In the genomic region with DNA sequence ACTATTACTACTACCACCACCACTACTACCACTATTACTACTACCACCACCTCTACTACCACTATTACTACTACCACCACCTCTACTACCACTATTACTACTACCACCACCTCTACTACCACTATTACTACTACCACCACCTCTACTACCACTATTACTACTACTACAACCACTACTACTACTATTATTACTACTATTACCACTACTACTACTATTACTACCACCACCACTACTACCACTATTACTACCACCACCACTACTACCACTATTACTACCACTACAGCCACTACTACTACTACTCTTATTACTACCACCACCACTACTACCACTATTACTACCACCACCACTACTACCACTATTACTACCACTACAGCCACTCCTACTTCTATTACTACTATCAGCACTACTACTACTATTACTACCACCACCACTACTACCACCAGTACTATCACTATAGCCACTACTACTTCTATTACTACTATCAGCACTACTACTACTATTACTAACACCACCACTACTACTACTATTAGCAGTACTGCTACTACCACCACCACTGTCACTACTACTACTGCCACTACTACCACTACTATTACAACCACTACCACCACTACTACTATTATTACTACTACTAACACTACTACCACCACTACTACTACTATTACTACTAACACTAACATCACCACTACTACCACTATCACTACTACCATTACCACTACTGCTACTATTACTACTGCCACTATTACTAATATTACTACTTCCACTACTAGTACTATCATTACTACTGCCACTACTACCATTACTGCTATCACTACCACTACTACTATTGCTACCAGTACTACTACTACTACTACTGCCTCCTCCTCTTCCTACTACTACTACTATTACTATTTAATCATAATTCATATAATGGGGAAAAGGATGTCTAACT, we compare ENCODE assay signal across 2 cellular contexts.
TF ChIP-seq lines count a peak whose summit lies in the region.

No MANE protein-coding gene starts in this region.

TF ChIP-seq in SK-N-SH treated with all-trans-retinoic acid at 6 μM for 48 hours, 23 proteins besides CTCF, POLR2A, EP300 and RAD21:
- peak; percentile 31; the same call in 1 of the 2 replicates for TF ChIP-seq ZNF70 (CRISPR knock-in tag; IDR thresholded peaks at IDR 0.05)
- 0 out of 2 replicates have a peak, but pooled peaks have one; percentile 31 for TF ChIP-seq ARNTL (CRISPR knock-in tag; IDR thresholded peaks at IDR 0.05; ENCODE audit: borderline replicate concordance, low read depth)
- TF ChIP-seq, protein P1, sequence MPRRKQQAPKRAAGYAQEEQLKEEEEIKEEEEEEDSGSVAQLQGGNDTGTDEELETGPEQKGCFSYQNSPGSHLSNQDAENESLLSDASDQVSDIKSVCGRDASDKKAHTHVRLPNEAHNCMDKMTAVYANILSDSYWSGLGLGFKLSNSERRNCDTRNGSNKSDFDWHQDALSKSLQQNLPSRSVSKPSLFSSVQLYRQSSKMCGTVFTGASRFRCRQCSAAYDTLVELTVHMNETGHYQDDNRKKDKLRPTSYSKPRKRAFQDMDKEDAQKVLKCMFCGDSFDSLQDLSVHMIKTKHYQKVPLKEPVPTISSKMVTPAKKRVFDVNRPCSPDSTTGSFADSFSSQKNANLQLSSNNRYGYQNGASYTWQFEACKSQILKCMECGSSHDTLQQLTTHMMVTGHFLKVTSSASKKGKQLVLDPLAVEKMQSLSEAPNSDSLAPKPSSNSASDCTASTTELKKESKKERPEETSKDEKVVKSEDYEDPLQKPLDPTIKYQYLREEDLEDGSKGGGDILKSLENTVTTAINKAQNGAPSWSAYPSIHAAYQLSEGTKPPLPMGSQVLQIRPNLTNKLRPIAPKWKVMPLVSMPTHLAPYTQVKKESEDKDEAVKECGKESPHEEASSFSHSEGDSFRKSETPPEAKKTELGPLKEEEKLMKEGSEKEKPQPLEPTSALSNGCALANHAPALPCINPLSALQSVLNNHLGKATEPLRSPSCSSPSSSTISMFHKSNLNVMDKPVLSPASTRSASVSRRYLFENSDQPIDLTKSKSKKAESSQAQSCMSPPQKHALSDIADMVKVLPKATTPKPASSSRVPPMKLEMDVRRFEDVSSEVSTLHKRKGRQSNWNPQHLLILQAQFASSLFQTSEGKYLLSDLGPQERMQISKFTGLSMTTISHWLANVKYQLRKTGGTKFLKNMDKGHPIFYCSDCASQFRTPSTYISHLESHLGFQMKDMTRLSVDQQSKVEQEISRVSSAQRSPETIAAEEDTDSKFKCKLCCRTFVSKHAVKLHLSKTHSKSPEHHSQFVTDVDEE (CRISPR knock-in tag; IDR thresholded peaks at IDR 0.05): peak; percentile 57; the same call in 1 of the 2 replicates
- peak; percentile 69 for TF ChIP-seq BACH2 (CRISPR knock-in tag; IDR thresholded peaks at IDR 0.05; ENCODE audit: borderline replicate concordance)
- TF ChIP-seq PPARA (CRISPR knock-in tag; IDR thresholded peaks at IDR 0.05; ENCODE audit: borderline replicate concordance): peak; percentile 96

TF ChIP-seq in H1, 55 proteins besides CTCF, POLR2A, EP300 and RAD21:
- peak; percentile 94 for TF ChIP-seq SIRT6 (IDR thresholded peaks at IDR 0.05; ENCODE audit: low read length)
TF ChIP-seq in H1: peak in this region for 1; not testable (repeated sequence) for 54.
